In the genomic region with DNA sequence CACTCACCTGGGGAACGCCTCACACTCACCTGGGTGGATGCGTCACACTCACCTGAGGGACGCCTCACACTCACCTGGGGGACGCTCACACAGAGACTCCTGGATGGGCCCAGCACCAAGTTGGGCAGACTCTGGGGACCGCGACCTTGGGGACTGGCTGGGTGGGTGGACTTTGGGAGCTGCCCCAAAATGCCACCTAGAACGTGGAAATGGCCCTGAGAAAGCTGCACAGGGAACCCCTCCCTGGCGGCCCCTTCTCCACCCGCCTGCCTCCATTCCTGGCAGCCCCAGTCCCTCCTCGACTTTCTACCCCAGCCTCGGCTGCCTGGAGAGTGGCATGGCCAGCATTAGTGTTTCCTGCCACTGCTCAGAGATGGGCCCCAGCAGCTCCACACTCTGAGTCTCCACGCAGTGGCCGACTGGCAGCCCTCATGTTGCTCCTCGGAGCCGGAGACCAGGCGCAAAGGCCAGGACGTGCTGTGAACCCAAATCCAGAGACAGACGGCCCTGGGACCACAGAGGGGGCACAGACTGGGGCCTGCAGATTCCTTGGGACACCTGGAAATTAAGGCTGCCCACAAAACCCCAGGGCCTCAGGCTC, we compare ENCODE assay signal across 21 cellular contexts. TPM values are rescaled to one million over a fixed set of nuclear protein-coding genes. Genes with fewer than 3 reads are reported as not detected.
DNase-seq lines count a peak whose midpoint lies in the region; ATAC-seq and TF ChIP-seq lines count a peak whose summit lies in the region.
"Had no signal": no experiment of that assay in that cellular context is flagged by ENCODE, and none has a peak within 500 bp of the region (broad histone marks: within the 10 kb centered on the region; RNA-seq: fewer than 3 reads in every experiment).

No MANE protein-coding gene starts in this region.

- TF ChIP-seq CTCF in heart right ventricle (IDR thresholded peaks at IDR 0.05) (no peak), chondrocyte (IDR thresholded peaks at IDR 0.05) (no peak), upper lobe of left lung (IDR thresholded peaks at IDR 0.05) (no peak), GM23338 (conservative IDR thresholded peaks at IDR 0.05; ENCODE audit: low read depth in 2 of 2) (no peak)

- H2BK120ac ChIP-seq in trophoblast cell (ENCODE audit: insufficient read depth, low read length, poor library complexity) = no peak overlapping the region

- no peaks in the 10 kb centered on the region for H3K36me3 Mint-ChIP-seq in chondrocyte (ENCODE audit: low read depth)
- H3K36me3 Mint-ChIP-seq in GM23338 (ENCODE audit: low read depth) = peaks cover 4% of the 10 kb centered on the region; the same call in 1 of the 3 replicates
- H3K36me3 Mint-ChIP-seq: CD8-positive, alpha-beta memory T cell had no signal

- H3K4ac ChIP-seq in trophoblast cell (ENCODE audit: low read depth, low read length) = no peak overlapping the region

- H2AFZ ChIP-seq in trophoblast cell (ENCODE audit: insufficient read depth, low read length, poor library complexity) (no peak overlapping the region), GM23338 (no peak overlapping the region)
- H2AFZ ChIP-seq: GM23248 had no signal

- no peak overlapping the region for H3K14ac ChIP-seq in trophoblast cell (ENCODE audit: low read length)

- no peak overlapping the region for H2BK12ac ChIP-seq in trophoblast cell (ENCODE audit: low read length)

- H3K36me3 ChIP-seq in heart right ventricle = no peaks in the 10 kb centered on the region
- H3K36me3 ChIP-seq in trophoblast cell (ENCODE audit: control insufficient read depth in 1 of 2, insufficient read depth in 2 of 2, low read length in 2 of 2) = no peaks in the 10 kb centered on the region
- no peaks in the 10 kb centered on the region for H3K36me3 ChIP-seq in upper lobe of left lung
- H3K36me3 ChIP-seq in GM23338 (ENCODE audit: insufficient read depth) = no peaks in the 10 kb centered on the region
- H3K36me3 ChIP-seq: BLaER1 had no signal

- H3K27ac ChIP-seq in heart right ventricle (no peak overlapping the region), trophoblast cell (ENCODE audit: low read depth, low read length) (no peak overlapping the region), upper lobe of left lung (no peak overlapping the region), GM23338 (ENCODE audit: low read depth) (no peak overlapping the region)
- H3K27ac ChIP-seq: BLaER1, GM23248, HL-60 had no signal

- no peak overlapping the region for H4K12ac ChIP-seq in trophoblast cell (ENCODE audit: low read depth, low read length)

- no peaks in the 10 kb centered on the region for H3F3A ChIP-seq in GM23338 (replicated peaks; ENCODE audit: low read depth)

- no peak overlapping the region for H3K18ac ChIP-seq in trophoblast cell (ENCODE audit: low read length)

- H4K8ac ChIP-seq in trophoblast cell (ENCODE audit: low read depth, low read length) = no peak overlapping the region

- 71 to 79% methylated on average over 17 to 18 of the region's 18 CpGs for WGBS in heart right ventricle, 2 donors
- WGBS in trophoblast cell (ENCODE audit: extremely low coverage, insufficient coverage, insufficient read length) = no CpG with 5 or more reads among the region's 18 CpGs
- WGBS in upper lobe of left lung, 2 donors = 78 to 88% methylated on average over 5 to 18 of the region's 18 CpGs

- no peak overlapping the region for H3K9ac ChIP-seq in trophoblast cell (ENCODE audit: low read length)
- H3K9ac ChIP-seq: BLaER1, GM23248 had no signal

- H3K4me3 Mint-ChIP-seq in chondrocyte (ENCODE audit: unreplicated experiment) (no peak overlapping the region), GM23338 (no peak overlapping the region)
- H3K4me3 Mint-ChIP-seq: CD8-positive, alpha-beta memory T cell had no signal

- H3K9me3 Mint-ChIP-seq in chondrocyte (ENCODE audit: low read depth) (no peaks in the 10 kb centered on the region), GM23338 (peaks cover 20% of the 10 kb centered on the region)
- H3K9me3 Mint-ChIP-seq: CD8-positive, alpha-beta memory T cell had no signal

- H3K4me3 ChIP-seq in heart right ventricle = no peak overlapping the region
- peak overlapping the region; percentile 45 for H3K4me3 ChIP-seq in trophoblast cell (ENCODE audit: low read depth, low read length)
- no peak overlapping the region for H3K4me3 ChIP-seq in upper lobe of left lung
- H3K4me3 ChIP-seq in GM23338 = no peak overlapping the region
- H3K4me3 ChIP-seq: BLaER1, GM23248 had no signal

- DNase-seq in Right ventricle myocardium inferior (ENCODE audit: missing footprints) = peak; percentile 50
- no peak for DNase-seq in heart right ventricle
- DNase-seq in chondrocyte (ENCODE audit: low spot score) = peak; percentile 59
- DNase-seq in trophoblast cell = no peak
- DNase-seq in upper lobe of left lung = peak; percentile 17 to 50
- DNase-seq in NCI-H446 (lab: John Stamatoyannopoulos, UW) = no peak
- no peak for DNase-seq in activated T-cell treated with anti-CD3 and anti-CD28 coated beads, Interleukin-2, amount 50 U/mL, for 48 hours
- DNase-seq in GM23338 (ENCODE audit: low spot score) = no peak
- DNase-seq: CD8-positive, alpha-beta memory T cell; GM23248; MV-4-11; NCI-H1417; NCI-H2029; NCI-H510A; NCI-H774; PC-3 had no signal

- no peaks in the 10 kb centered on the region for H3K9me2 ChIP-seq in GM23338 (ENCODE audit: insufficient read depth)

- H3K79me2 ChIP-seq in trophoblast cell (ENCODE audit: control insufficient read depth, insufficient read depth, low read length, poor library complexity) (no peaks in the 10 kb centered on the region), GM23338 (replicated peaks; ENCODE audit: insufficient read depth) (no peaks in the 10 kb centered on the region)

- ATAC-seq in Right ventricle myocardium inferior (no peak), heart right ventricle (no peak), upper lobe of left lung (ENCODE audit: low FRiP score in 2 of 2) (no peak), GM23338 (no peak)
- ATAC-seq: HCT116, PC-3 had no signal

- no peak overlapping the region for H4K91ac ChIP-seq in trophoblast cell (ENCODE audit: low read depth, low read length)

- H3K27me3 Mint-ChIP-seq in chondrocyte (ENCODE audit: low read depth) (no peaks in the 10 kb centered on the region), GM23338 (ENCODE audit: insufficient read depth, low read depth, poor library complexity) (peaks cover 2% of the 10 kb centered on the region)

- H3K9me3 ChIP-seq in heart right ventricle (no peaks in the 10 kb centered on the region), trophoblast cell (ENCODE audit: insufficient read depth, low read depth, low read length) (peaks cover 58% of the 10 kb centered on the region), upper lobe of left lung (no peaks in the 10 kb centered on the region)
- H3K9me3 ChIP-seq: BLaER1 had no signal

- TF ChIP-seq EP300 in upper lobe of left lung (IDR thresholded peaks at IDR 0.05) = no peak

- H2BK5ac ChIP-seq in trophoblast cell (ENCODE audit: low read depth, low read length, poor library complexity) = no peak overlapping the region

- H4K20me1 ChIP-seq in GM23338 (replicated peaks; ENCODE audit: insufficient read depth) = no peaks in the 10 kb centered on the region

- H3K4me1 Mint-ChIP-seq in chondrocyte (ENCODE audit: low read depth) (peaks cover 8% of the 10 kb centered on the region), GM23338 (no peaks in the 10 kb centered on the region)

- peaks cover 0 to 4% (median 0%) of the 10 kb centered on the region in 7 donors for H3K27me3 ChIP-seq in heart right ventricle
- no peaks in the 10 kb centered on the region for H3K27me3 ChIP-seq in trophoblast cell (ENCODE audit: insufficient read depth, low read length)
- H3K27me3 ChIP-seq in upper lobe of left lung = no peaks in the 10 kb centered on the region
- H3K27me3 ChIP-seq in GM23338 (ENCODE audit: insufficient read depth) = no peaks in the 10 kb centered on the region

- H3K79me1 ChIP-seq in trophoblast cell (ENCODE audit: low read length) = no peaks in the 10 kb centered on the region

- TF ChIP-seq POLR2A in upper lobe of left lung (IDR thresholded peaks at IDR 0.05) = no peak

- no peak overlapping the region for H3K4me2 ChIP-seq in trophoblast cell (ENCODE audit: low read length)
- H3K4me2 ChIP-seq in GM23338 = no peak overlapping the region

- intact Hi-C loops in Right ventricle myocardium inferior (cut with DNase I) = no loop called here
- intact Hi-C loops in heart right ventricle (cut with DNase I) = no loop called here

- H2AK5ac ChIP-seq in trophoblast cell (ENCODE audit: low read length) = no peak overlapping the region

- H3K27ac Mint-ChIP-seq in chondrocyte (ENCODE audit: unreplicated experiment) (no peak overlapping the region), GM23338 (no peak overlapping the region)
- H3K27ac Mint-ChIP-seq: CD8-positive, alpha-beta memory T cell had no signal

- no peaks in the 10 kb centered on the region for H3K4me1 ChIP-seq in heart right ventricle
- H3K4me1 ChIP-seq in trophoblast cell (ENCODE audit: control insufficient read depth in 1 of 2, insufficient read depth in 2 of 2, low read length in 2 of 2) = no peaks in the 10 kb centered on the region
- no peaks in the 10 kb centered on the region for H3K4me1 ChIP-seq in upper lobe of left lung
- no peaks in the 10 kb centered on the region for H3K4me1 ChIP-seq in GM23338 (ENCODE audit: insufficient read depth)

- H3K23ac ChIP-seq in trophoblast cell (ENCODE audit: low read length) = no peak overlapping the region

TF ChIP-seq in GM23338, 12 proteins besides CTCF, POLR2A, EP300 and RAD21 (continues in another document):
- TF ChIP-seq ZNF331 (CRISPR knock-in tag; IDR thresholded peaks at IDR 0.05; ENCODE audit: low read depth) = no peak

RNA-seq across cellular contexts. Expression of a gene that starts 46.5 kb away (rescaled TPM):
- not detected for total RNA-seq in Right ventricle myocardium inferior
- total RNA-seq in heart right ventricle = not detected
- not detected for polyA plus RNA-seq in heart right ventricle
- not detected in 3 replicates for total RNA-seq in chondrocyte
- polyA plus RNA-seq in trophoblast cell (2013) = not detected in 2 replicates
- not detected for total RNA-seq in upper lobe of left lung
- not detected in 2 replicates for total RNA-seq in GM23338 (2014; rRNA removed; shearing (Covaris generic))
- polyA plus RNA-seq in GM23338 (2016; fragmentation: Nextera tagmentation; extraction: Ambion mirVana) = not detected in 2 replicates
- total RNA-seq: A172; CD8-positive, alpha-beta memory T cell; G401; GM23248; PC-3 had no signal
- polyA plus RNA-seq: CD8-positive, alpha-beta memory T cell; GM23248 had no signal

Comparison
In these comparisons a context has a peak if more than half of its experiments do, and no peak if none do; other contexts are left out.
1. DNase-seq: peak in Right ventricle myocardium inferior (single experiment), chondrocyte (single experiment) and upper lobe of left lung (2 of 2); none in heart right ventricle (0 of 2), trophoblast cell (0 of 2), NCI-H446 (0 of 2), activated T-cell treated with anti-CD3 and anti-CD28 coated beads, Interleukin-2, amount 50 U/mL, for 48 hours (0 of 2) and GM23338 (single experiment).